ENCODE assay signal across 26 cellular contexts in genomic region chr16:57016831-57017230, GRCh38. TPM values are rescaled to one million over a fixed set of nuclear protein-coding genes. Genes with fewer than 3 reads are reported as not detected.
DNase-seq lines count a peak whose midpoint lies in the region; ATAC-seq and TF ChIP-seq lines count a peak whose summit lies in the region.
"Had no signal": no experiment of that assay in that cellular context is flagged by ENCODE, and none has a peak within 500 bp of the region (broad histone marks: within the 10 kb centered on the region; RNA-seq: fewer than 3 reads in every experiment).

No MANE protein-coding gene starts in this region.

- 83% methylated on average over 6 of the region's 6 CpGs for WGBS in hepatocyte (ENCODE audit: low lambda C conversion rate, missing lambda C conversion rate)

- H3K4me1 ChIP-seq in hepatocyte (ENCODE audit: insufficient read depth), result no peaks in the 10 kb centered on the region

- H3K36me3 ChIP-seq in hepatocyte (replicated peaks; ENCODE audit: insufficient read depth, low read depth), result no peaks in the 10 kb centered on the region

- no peaks in the 10 kb centered on the region for H3K79me2 ChIP-seq in hepatocyte

- peaks cover 83% of the 10 kb centered on the region for H3K4me1 Mint-ChIP-seq in activated T-cell treated with anti-CD3 and anti-CD28 coated beads, Interleukin-2, amount 50 U/mL, for 4 hours (ENCODE audit: low read depth)
- H3K4me1 Mint-ChIP-seq in IgD-negative memory B cell, result peaks cover 23 to 38% (median 34%) of the 10 kb centered on the region in 3 donors
- peaks cover 76% of the 10 kb centered on the region for H3K4me1 Mint-ChIP-seq in activated naive CD8-positive, alpha-beta T cell treated with anti-CD3 and anti-CD28 coated beads, Interleukin-2, amount 50 U/mL, for 24 hours
- H3K4me1 Mint-ChIP-seq: neural crest cell had no signal

- H3K4me3 ChIP-seq in hepatocyte, result no peak overlapping the region
- H3K4me3 ChIP-seq: heart right ventricle had no signal

- H3K4me2 ChIP-seq in hepatocyte, result no peak overlapping the region

- DNase-seq in activated T-cell treated with anti-CD3 and anti-CD28 coated beads, Interleukin-2, amount 50 U/mL, for 4 hours, result no peak
- DNase-seq in activated T-cell treated with anti-CD3 and anti-CD28 coated beads, Interleukin-2, amount 50 U/mL, for 1 hour, result no peak
- no peak for DNase-seq in activated naive CD8-positive, alpha-beta T cell treated with anti-CD3 and anti-CD28 coated beads, Interleukin-2, amount 50 U/mL, for 24 hours
- DNase-seq in posterior vena cava (ENCODE audit: low spot score), result peak; percentile 59
- DNase-seq in globus pallidus (ENCODE audit: low spot score), result no peak
- no peak for DNase-seq in hepatocyte (ENCODE audit: low spot score)
- DNase-seq: activated CD8-positive, alpha-beta memory T cell treated with anti-CD3 and anti-CD28 coated beads for 24 hours; activated gamma-delta T cell treated with Interleukin-2 at 50 U/mL for 16 hours; C1 segment of cervical spinal cord; cerebellar nuclear complex; H9; heart right ventricle; KG1; left ventricle myocardium superior; NCI-H1694 treated with DMSO at 0.1 percent for 48 hours; NCI-H526 treated with DMSO at 0.1 percent for 48 hours; posterior cingulate gyrus; substantia nigra; T1000 had no signal

- H3K27ac ChIP-seq in hepatocyte, result no peak overlapping the region

- TF ChIP-seq CTCF in hepatocyte (IDR thresholded peaks at IDR 0.05; ENCODE audit: poor library complexity), result no peak

- peak overlapping the region in 2 of 3 donors; percentile 51 to 59 for H3K27ac Mint-ChIP-seq in IgD-negative memory B cell
- peak overlapping the region; percentile 86 for H3K27ac Mint-ChIP-seq in activated naive CD8-positive, alpha-beta T cell treated with anti-CD3 and anti-CD28 coated beads, Interleukin-2, amount 50 U/mL, for 24 hours
- H3K27ac Mint-ChIP-seq: H9, WTC11 had no signal

- peak overlapping the region; percentile 60 for H3K4me3 Mint-ChIP-seq in activated T-cell treated with anti-CD3 and anti-CD28 coated beads, Interleukin-2, amount 50 U/mL, for 4 hours
- H3K4me3 Mint-ChIP-seq in IgD-negative memory B cell, result no peak overlapping the region
- H3K4me3 Mint-ChIP-seq in activated naive CD8-positive, alpha-beta T cell treated with anti-CD3 and anti-CD28 coated beads, Interleukin-2, amount 50 U/mL, for 24 hours, result no peak overlapping the region
- H3K4me3 Mint-ChIP-seq: H9, neural crest cell, WTC11 had no signal

- no peaks in the 10 kb centered on the region for H3K27me3 Mint-ChIP-seq in activated T-cell treated with anti-CD3 and anti-CD28 coated beads, Interleukin-2, amount 50 U/mL, for 4 hours (ENCODE audit: low read depth)
- H3K27me3 Mint-ChIP-seq in IgD-negative memory B cell, result no peaks in the 10 kb centered on the region
- no peaks in the 10 kb centered on the region for H3K27me3 Mint-ChIP-seq in activated naive CD8-positive, alpha-beta T cell treated with anti-CD3 and anti-CD28 coated beads, Interleukin-2, amount 50 U/mL, for 24 hours

- intact Hi-C loops in posterior vena cava (cut with DNase I), result no loop called here

- no peak for ATAC-seq in activated T-cell treated with anti-CD3 and anti-CD28 coated beads, Interleukin-2, amount 50 U/mL, for 4 hours
- ATAC-seq in activated naive CD8-positive, alpha-beta T cell treated with anti-CD3 and anti-CD28 coated beads, Interleukin-2, amount 50 U/mL, for 24 hours, result no peak
- no peak for ATAC-seq in HG03565 (IDR thresholded peaks at IDR 0.05; ENCODE audit: unreplicated experiment)
- ATAC-seq: left ventricle myocardium superior, sciatic nerve, WTC11 had no signal

- no peaks in the 10 kb centered on the region for H3K9me2 ChIP-seq in hepatocyte (replicated peaks; ENCODE audit: insufficient read depth)

- H3K27me3 ChIP-seq in hepatocyte, result no peaks in the 10 kb centered on the region
- H3K27me3 ChIP-seq: heart right ventricle had no signal

- no peak overlapping the region for H2AFZ ChIP-seq in hepatocyte

- H3K9me3 ChIP-seq in hepatocyte (ENCODE audit: low read depth), result no peaks in the 10 kb centered on the region

- H3K9me3 Mint-ChIP-seq in activated T-cell treated with anti-CD3 and anti-CD28 coated beads, Interleukin-2, amount 50 U/mL, for 4 hours, result no peaks in the 10 kb centered on the region
- H3K9me3 Mint-ChIP-seq in IgD-negative memory B cell, result no peaks in the 10 kb centered on the region
- H3K9me3 Mint-ChIP-seq in activated naive CD8-positive, alpha-beta T cell treated with anti-CD3 and anti-CD28 coated beads, Interleukin-2, amount 50 U/mL, for 24 hours, result no peaks in the 10 kb centered on the region
- H3K9me3 Mint-ChIP-seq: H9, neural crest cell had no signal

- H3K36me3 Mint-ChIP-seq in activated T-cell treated with anti-CD3 and anti-CD28 coated beads, Interleukin-2, amount 50 U/mL, for 4 hours (ENCODE audit: insufficient read depth), result peaks cover 54% of the 10 kb centered on the region
- H3K36me3 Mint-ChIP-seq in IgD-negative memory B cell, result peaks cover 18% of the 10 kb centered on the region
- peaks cover 50% of the 10 kb centered on the region for H3K36me3 Mint-ChIP-seq in activated naive CD8-positive, alpha-beta T cell treated with anti-CD3 and anti-CD28 coated beads, Interleukin-2, amount 50 U/mL, for 24 hours (ENCODE audit: low read depth)
- H3K36me3 Mint-ChIP-seq: WTC11 had no signal

- no peaks in the 10 kb centered on the region for H4K20me1 ChIP-seq in hepatocyte (ENCODE audit: insufficient read depth, poor library complexity, severe bottlenecking)

RNA-seq across cellular contexts. Expression of gene NLRC5, which starts 27.5 kb away (rescaled TPM):
- total RNA-seq in activated T-cell treated with anti-CD3 and anti-CD28 coated beads, Interleukin-2, amount 50 U/mL, for 4 hours, result 100 to 1,000 TPM; 143 to 180 (median 158) TPM
- polyA plus RNA-seq in IgD-negative memory B cell, result 134 TPM
- total RNA-seq in posterior vena cava, result 10 to 100 TPM; 37.8 to 53.2 TPM
- 1.3 and 6.4 TPM in 2 replicates for total RNA-seq in hepatocyte
- polyA plus RNA-seq in hepatocyte, result 4.5 and 7.0 TPM in 2 replicates

RNA-seq across cellular contexts. Expression of gene CETP, which starts 55.1 kb away (rescaled TPM):
- total RNA-seq in activated T-cell treated with anti-CD3 and anti-CD28 coated beads, Interleukin-2, amount 50 U/mL, for 4 hours, result under 1 TPM in 1 of 3 donors, not detected in 2; 0.11 TPM
- polyA plus RNA-seq in IgD-negative memory B cell (0.79 TPM), hepatocyte (not detected in 2 replicates)
- total RNA-seq in posterior vena cava (under 1 TPM in 1 of 2 donors, not detected in 1; 0.60 TPM), hepatocyte (not detected in 2 replicates)
- total RNA-seq: epithelial cell of proximal tubule, fibroblast of villous mesenchyme, H9, neural crest cell, WTC11 had no signal
